26 cellular contexts compared by ENCODE assay signal in the genomic region with DNA sequence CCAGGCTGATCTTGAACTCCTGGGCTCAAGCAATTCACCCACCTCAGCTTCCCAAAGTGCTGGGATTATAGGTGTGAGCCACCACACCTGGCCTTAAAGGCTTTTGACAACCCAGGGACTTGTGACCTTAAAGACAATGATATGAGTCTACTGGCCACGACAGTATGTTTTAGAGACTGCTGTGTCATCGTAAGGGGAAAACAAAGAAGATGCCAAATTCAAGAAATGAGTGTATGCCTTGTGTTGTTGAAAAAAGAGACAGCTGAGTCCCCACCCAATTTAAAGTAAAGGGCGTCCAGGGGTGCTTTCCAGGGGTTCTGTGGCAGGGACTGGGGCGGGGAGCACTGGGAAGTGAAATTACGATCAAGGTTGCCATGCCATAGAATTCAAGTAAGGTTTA.
"Had no signal": no experiment of that assay in that cellular context is flagged by ENCODE, and none has a peak within 500 bp of the region (broad histone marks: within the 10 kb centered on the region; RNA-seq: fewer than 3 reads in every experiment).

No MANE protein-coding gene starts in this region.

- H3K36me3 ChIP-seq: esophagus squamous epithelium, gastrocnemius medialis, heart right ventricle, left lung, lower lobe of right lung had no signal

- H3K4me3 ChIP-seq: coronary artery, esophagus squamous epithelium, gastrocnemius medialis, heart right ventricle, left lung, lower lobe of right lung, mucosa of descending colon had no signal

- FAIRE-seq: colon, endometrium, islet of Langerhans, keratinocyte had no signal

- ATAC-seq: effector memory CD8-positive, alpha-beta T cell; esophagus mucosa; gastrocnemius medialis; heart right ventricle; left cardiac atrium; left lung; left ventricle myocardium superior; lower lobe of right lung; mucosa of descending colon had no signal

- H3K9me3 ChIP-seq: esophagus squamous epithelium, gastrocnemius medialis, heart right ventricle, left lung, lower lobe of right lung, mucosa of descending colon had no signal

- H3K27me3 ChIP-seq: gastrocnemius medialis had no signal

- H3K27ac ChIP-seq: coronary artery, epithelial cell of prostate, esophagus squamous epithelium, gastrocnemius medialis, heart right ventricle, left lung, lower lobe of right lung had no signal

- DNase-seq: effector CD8-positive, alpha-beta T cell; effector memory CD8-positive, alpha-beta T cell; endodermal cell; erythroblast; esophagus squamous epithelium; foreskin fibroblast; foreskin melanocyte; gastrocnemius medialis; glutamatergic neuron; head of caudate nucleus; heart right ventricle; hippocampal formation; left cardiac atrium; left lung; left ventricle myocardium superior; lower lobe of right lung; mesenchymal stem cell; mucosa of descending colon; naive B cell had no signal

- H3K4me1 ChIP-seq: heart right ventricle, left lung, lower lobe of right lung had no signal
